Comparison of ENCODE assay signal across 18 cellular contexts in genomic region chr4:86450861-86451260, GRCh38.
DNase-seq lines count a peak whose midpoint lies in the region; ATAC-seq and TF ChIP-seq lines count a peak whose summit lies in the region.
"Had no signal": no experiment of that assay in that cellular context is flagged by ENCODE, and none has a peak within 500 bp of the region (broad histone marks: within the 10 kb centered on the region; RNA-seq: fewer than 3 reads in every experiment).

No MANE protein-coding gene starts in this region.

- H3K4me2 ChIP-seq in smooth muscle cell, result peak overlapping the region; percentile 31
- H3K4me2 ChIP-seq: BLaER1 had no signal

- peaks cover 48% of the 10 kb centered on the region for H3K4me1 ChIP-seq in HAP-1
- H3K4me1 ChIP-seq in smooth muscle cell (ENCODE audit: low read depth), result peaks cover 55% of the 10 kb centered on the region
- peaks cover 0 to 29% (median 18%) of the 10 kb centered on the region in 3 donors for H3K4me1 ChIP-seq in esophagus squamous epithelium
- H3K4me1 ChIP-seq: BLaER1 had no signal

- peaks cover 68% of the 10 kb centered on the region for H3K4me1 Mint-ChIP-seq in WTC11
- H3K4me1 Mint-ChIP-seq: IgD-negative memory B cell had no signal

- peak overlapping the region; percentile 92 for H3K27ac Mint-ChIP-seq in WTC11
- H3K27ac Mint-ChIP-seq: CD8-positive, alpha-beta T cell; HFFc6; IgD-negative memory B cell had no signal

- peak; percentile 37 for ATAC-seq in WTC11
- ATAC-seq: CD8-positive, alpha-beta T cell had no signal

- H3K36me3 ChIP-seq in HAP-1 (replicated peaks), result no peaks in the 10 kb centered on the region
- no peaks in the 10 kb centered on the region for H3K36me3 ChIP-seq in smooth muscle cell (ENCODE audit: low read depth)
- no peaks in the 10 kb centered on the region for H3K36me3 ChIP-seq in MG63
- no peaks in the 10 kb centered on the region for H3K36me3 ChIP-seq in esophagus squamous epithelium
- H3K36me3 ChIP-seq: BLaER1, SJSA1 had no signal

- H3K4me3 ChIP-seq in HAP-1, result no peak overlapping the region
- H3K4me3 ChIP-seq in smooth muscle cell, result no peak overlapping the region
- H3K4me3 ChIP-seq in MG63, result no peak overlapping the region
- H3K4me3 ChIP-seq in esophagus squamous epithelium, result no peak overlapping the region
- H3K4me3 ChIP-seq: BLaER1, GM23248 had no signal

- peaks cover 15% of the 10 kb centered on the region for H3K9me3 Mint-ChIP-seq in WTC11
- H3K9me3 Mint-ChIP-seq: CD8-positive, alpha-beta T cell; HFFc6; IgD-negative memory B cell had no signal

- no peaks in the 10 kb centered on the region for H4K20me1 ChIP-seq in smooth muscle cell (ENCODE audit: low read depth)
- H4K20me1 ChIP-seq: BLaER1 had no signal

- TF ChIP-seq POLR2A in esophagus squamous epithelium (IDR thresholded peaks at IDR 0.05), result no peak

- intact Hi-C loops in esophagus squamous epithelium (cut with DNase I), result no loop called here

- in situ Hi-C loops in HAP-1 (cut with MboI; ENCODE audit: low sequenced_read_pairs) (no loop called here), G401 (cut with HindIII; ENCODE audit: low sequenced_read_pairs) (no loop called here)

- CTCF ChIA-PET in WTC11 (lab: Charles Lee), result no interaction called here

- peaks cover 9% of the 10 kb centered on the region for H3K36me3 Mint-ChIP-seq in WTC11
- H3K36me3 Mint-ChIP-seq: CD8-positive, alpha-beta T cell; IgD-negative memory B cell had no signal

- H3K9me3 ChIP-seq in HAP-1 (no peaks in the 10 kb centered on the region), smooth muscle cell (replicated peaks; ENCODE audit: low read depth) (no peaks in the 10 kb centered on the region), MG63 (no peaks in the 10 kb centered on the region), esophagus squamous epithelium (no peaks in the 10 kb centered on the region)
- H3K9me3 ChIP-seq: BLaER1, SJSA1 had no signal

- H3K27ac ChIP-seq in smooth muscle cell (ENCODE audit: low read depth), result no peak overlapping the region
- H3K27ac ChIP-seq in esophagus squamous epithelium, result no peak overlapping the region
- H3K27ac ChIP-seq: BLaER1, GM23248, RWPE1 had no signal

- DNase-seq in HAP-1 (ENCODE audit: low spot score in 2 of 2) (peak; percentile 25 to 100), WTC11 (ENCODE audit: low spot score) (no peak), medulla oblongata (ENCODE audit: extremely low spot score) (peak; percentile 10), smooth muscle cell (lab: John Stamatoyannopoulos, UW; ENCODE audit: unreplicated experiment) (no peak), D341Med (ENCODE audit: low spot score) (no peak), MG63 (no peak), G401 (ENCODE audit: low spot score) (no peak), esophagus squamous epithelium (lab: John Stamatoyannopoulos, UW) (no peak)
- DNase-seq: CD8-positive, alpha-beta T cell; HFFc6; Kasumi-1; NCI-H1105; NCI-H1694 treated with DMSO at 0.1 percent for 48 hours had no signal

- POLR2A ChIA-PET in WTC11 (lab: Charles Lee), result no interaction called here

- no peaks in the 10 kb centered on the region; the same call in 1 of the 2 replicates for H3K27me3 Mint-ChIP-seq in WTC11 (ENCODE audit: low read depth)

- H3K79me2 ChIP-seq in smooth muscle cell (ENCODE audit: low read depth), result no peaks in the 10 kb centered on the region

- H3K4me3 Mint-ChIP-seq in WTC11, result peak overlapping the region; percentile 17; the same call in 1 of the 2 replicates
- H3K4me3 Mint-ChIP-seq: CD8-positive, alpha-beta T cell; HFFc6; IgD-negative memory B cell had no signal

- H3K27me3 ChIP-seq in HAP-1 (ENCODE audit: low read depth), result no peaks in the 10 kb centered on the region
- H3K27me3 ChIP-seq in smooth muscle cell (ENCODE audit: low read depth), result no peaks in the 10 kb centered on the region
- H3K27me3 ChIP-seq in MG63, result no peaks in the 10 kb centered on the region
- H3K27me3 ChIP-seq in esophagus squamous epithelium, result no peaks in the 10 kb centered on the region
- H3K27me3 ChIP-seq: BLaER1, SJSA1 had no signal

- 48% methylated on average over 3 of the region's 3 CpGs for whole genome bisulfite sequencing in smooth muscle cell (ENCODE audit: low lambda C conversion rate)
- 78 to 92% methylated on average over 3 of the region's 3 CpGs for WGBS in esophagus squamous epithelium, 2 donors

- TF ChIP-seq CTCF in WTC11 (IDR thresholded peaks at IDR 0.05) (no peak), smooth muscle cell (IDR thresholded peaks at IDR 0.05; ENCODE audit: borderline replicate concordance, insufficient read depth, poor library complexity, severe bottlenecking) (no peak), esophagus squamous epithelium (IDR thresholded peaks at IDR 0.05) (no peak)

- no peak overlapping the region for H2AFZ ChIP-seq in smooth muscle cell (ENCODE audit: low read depth)
- H2AFZ ChIP-seq: GM23248 had no signal

- peaks cover 5% of the 10 kb centered on the region for H3F3A ChIP-seq in smooth muscle cell (ENCODE audit: low read depth)

- no peak overlapping the region for H3K9ac ChIP-seq in smooth muscle cell (ENCODE audit: low read depth)
- H3K9ac ChIP-seq: BLaER1, GM23248 had no signal

TF ChIP-seq in WTC11, 78 proteins besides CTCF, POLR2A, EP300 and RAD21 (continues in another document):
- TF ChIP-seq TEAD4 (CRISPR knock-in tag; IDR thresholded peaks at IDR 0.05) (no peak), ZNF671 (CRISPR knock-in tag; IDR thresholded peaks at IDR 0.05) (no peak), ATF3 (CRISPR knock-in tag; conservative IDR thresholded peaks at IDR 0.05) (no peak), AFF4 (CRISPR knock-in tag; IDR thresholded peaks at IDR 0.05; ENCODE audit: borderline replicate concordance) (no peak), HMGA2 (CRISPR knock-in tag; IDR thresholded peaks at IDR 0.05) (no peak), KAT7 (CRISPR knock-in tag; IDR thresholded peaks at IDR 0.05; ENCODE audit: borderline replicate concordance) (no peak), NFE2L1 (CRISPR knock-in tag; IDR thresholded peaks at IDR 0.05) (no peak), ZNF219 (CRISPR knock-in tag; IDR thresholded peaks at IDR 0.05; ENCODE audit: borderline replicate concordance) (no peak), PREB (CRISPR knock-in tag; IDR thresholded peaks at IDR 0.05; ENCODE audit: borderline replicate concordance) (no peak), MAX (CRISPR knock-in tag; IDR thresholded peaks at IDR 0.05) (no peak), ZBTB43 (CRISPR knock-in tag; IDR thresholded peaks at IDR 0.05) (no peak), SMAD4 (CRISPR knock-in tag; IDR thresholded peaks at IDR 0.05) (no peak), MYBL2 (CRISPR knock-in tag; IDR thresholded peaks at IDR 0.05) (no peak)

Comparison
In these comparisons a context has a peak if more than half of its experiments do, and no peak if none do; other contexts are left out.
1. DNase-seq: peak in HAP-1 (2 of 2) and medulla oblongata (single experiment); none in WTC11 (single experiment), smooth muscle cell (single experiment), D341Med (single experiment), MG63 (single experiment), G401 (single experiment) and esophagus squamous epithelium (single experiment).